In genomic region chr2:200812122-200813022, GRCh38 we compare ENCODE assay signal across 1 cellular context.
TF ChIP-seq lines count a peak whose summit lies in the region.

No MANE protein-coding gene starts in this region.

TF ChIP-seq in HepG2, 621 proteins besides CTCF, POLR2A, EP300 and RAD21 (continued from another document and continues in another):
- TF ChIP-seq, protein P1, sequence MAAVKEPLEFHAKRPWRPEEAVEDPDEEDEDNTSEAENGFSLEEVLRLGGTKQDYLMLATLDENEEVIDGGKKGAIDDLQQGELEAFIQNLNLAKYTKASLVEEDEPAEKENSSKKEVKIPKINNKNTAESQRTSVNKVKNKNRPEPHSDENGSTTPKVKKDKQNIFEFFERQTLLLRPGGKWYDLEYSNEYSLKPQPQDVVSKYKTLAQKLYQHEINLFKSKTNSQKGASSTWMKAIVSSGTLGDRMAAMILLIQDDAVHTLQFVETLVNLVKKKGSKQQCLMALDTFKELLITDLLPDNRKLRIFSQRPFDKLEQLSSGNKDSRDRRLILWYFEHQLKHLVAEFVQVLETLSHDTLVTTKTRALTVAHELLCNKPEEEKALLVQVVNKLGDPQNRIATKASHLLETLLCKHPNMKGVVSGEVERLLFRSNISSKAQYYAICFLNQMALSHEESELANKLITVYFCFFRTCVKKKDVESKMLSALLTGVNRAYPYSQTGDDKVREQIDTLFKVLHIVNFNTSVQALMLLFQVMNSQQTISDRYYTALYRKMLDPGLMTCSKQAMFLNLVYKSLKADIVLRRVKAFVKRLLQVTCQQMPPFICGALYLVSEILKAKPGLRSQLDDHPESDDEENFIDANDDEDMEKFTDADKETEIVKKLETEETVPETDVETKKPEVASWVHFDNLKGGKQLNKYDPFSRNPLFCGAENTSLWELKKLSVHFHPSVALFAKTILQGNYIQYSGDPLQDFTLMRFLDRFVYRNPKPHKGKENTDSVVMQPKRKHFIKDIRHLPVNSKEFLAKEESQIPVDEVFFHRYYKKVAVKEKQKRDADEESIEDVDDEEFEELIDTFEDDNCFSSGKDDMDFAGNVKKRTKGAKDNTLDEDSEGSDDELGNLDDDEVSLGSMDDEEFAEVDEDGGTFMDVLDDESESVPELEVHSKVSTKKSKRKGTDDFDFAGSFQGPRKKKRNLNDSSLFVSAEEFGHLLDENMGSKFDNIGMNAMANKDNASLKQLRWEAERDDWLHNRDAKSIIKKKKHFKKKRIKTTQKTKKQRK (IDR thresholded peaks at IDR 0.05; ENCODE audit: low read length): no peak
- TF ChIP-seq ZNF652 (CRISPR knock-in tag; IDR thresholded peaks at IDR 0.05; ENCODE audit: borderline replicate concordance, low read depth): no peak
- TF ChIP-seq, protein P2, sequence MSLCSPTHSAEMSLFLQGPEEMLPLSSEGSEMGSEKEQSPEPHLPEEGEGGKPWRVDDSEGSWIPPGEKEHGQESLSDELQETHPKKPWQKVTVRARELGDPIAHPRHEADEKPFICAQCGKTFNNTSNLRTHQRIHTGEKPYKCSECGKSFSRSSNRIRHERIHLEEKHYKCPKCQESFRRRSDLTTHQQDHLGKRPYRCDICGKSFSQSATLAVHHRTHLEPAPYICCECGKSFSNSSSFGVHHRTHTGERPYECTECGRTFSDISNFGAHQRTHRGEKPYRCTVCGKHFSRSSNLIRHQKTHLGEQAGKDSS (CRISPR knock-in tag; IDR thresholded peaks at IDR 0.05; ENCODE audit: borderline replicate concordance, low read depth): peak; percentile 50; the same call in 1 of the 2 replicates
- TF ChIP-seq SP5 (CRISPR knock-in tag; IDR thresholded peaks at IDR 0.05; ENCODE audit: borderline replicate concordance, low read depth): no peak
- peak; percentile 83 for TF ChIP-seq KDM5A (IDR thresholded peaks at IDR 0.05; ENCODE audit: borderline replicate concordance, low read length)
- TF ChIP-seq MIXL1 (CRISPR knock-in tag; IDR thresholded peaks at IDR 0.05): peak; percentile 69
- no peak for TF ChIP-seq TCF7 (IDR thresholded peaks at IDR 0.05; ENCODE audit: low read depth)
- TF ChIP-seq SMC3 (IDR thresholded peaks at IDR 0.05; ENCODE audit: low read length): peak; percentile 46; the same call in 1 of the 2 replicates
- TF ChIP-seq PHF5A (CRISPR knock-in tag; IDR thresholded peaks at IDR 0.05; ENCODE audit: low read depth, unreplicated experiment): no peak
- no peak for TF ChIP-seq ZNF713 (CRISPR knock-in tag; IDR thresholded peaks at IDR 0.05)
- TF ChIP-seq HIVEP1 (CRISPR knock-in tag; IDR thresholded peaks at IDR 0.05): no peak
- TF ChIP-seq ZNF292 (CRISPR knock-in tag; IDR thresholded peaks at IDR 0.05; ENCODE audit: borderline replicate concordance, low read depth): peak; percentile 44; the same call in 1 of the 2 replicates
- TF ChIP-seq KLF13 (CRISPR knock-in tag; IDR thresholded peaks at IDR 0.05): no peak
- TF ChIP-seq DRAP1 (CRISPR knock-in tag; IDR thresholded peaks at IDR 0.05): peak; percentile 39; the same call in 1 of the 2 replicates
- 0 out of 2 replicates have a peak, but pooled peaks have one; percentile 24 for TF ChIP-seq HMG20B (CRISPR knock-in tag; conservative IDR thresholded peaks at IDR 0.05)
- TF ChIP-seq ISL2 (CRISPR knock-in tag; IDR thresholded peaks at IDR 0.05): no peak
- TF ChIP-seq TFAP4 (IDR thresholded peaks at IDR 0.05; ENCODE audit: borderline replicate concordance, low read depth): peak; percentile 54; the same call in 1 of the 2 replicates
- no peak for TF ChIP-seq NCOR1 (IDR thresholded peaks at IDR 0.05; ENCODE audit: borderline replicate concordance, low read length)
- TF ChIP-seq SAP130 (CRISPR knock-in tag; IDR thresholded peaks at IDR 0.05; ENCODE audit: low read depth): peak; percentile 78; the same call in 1 of the 2 replicates
- TF ChIP-seq, protein P3, sequence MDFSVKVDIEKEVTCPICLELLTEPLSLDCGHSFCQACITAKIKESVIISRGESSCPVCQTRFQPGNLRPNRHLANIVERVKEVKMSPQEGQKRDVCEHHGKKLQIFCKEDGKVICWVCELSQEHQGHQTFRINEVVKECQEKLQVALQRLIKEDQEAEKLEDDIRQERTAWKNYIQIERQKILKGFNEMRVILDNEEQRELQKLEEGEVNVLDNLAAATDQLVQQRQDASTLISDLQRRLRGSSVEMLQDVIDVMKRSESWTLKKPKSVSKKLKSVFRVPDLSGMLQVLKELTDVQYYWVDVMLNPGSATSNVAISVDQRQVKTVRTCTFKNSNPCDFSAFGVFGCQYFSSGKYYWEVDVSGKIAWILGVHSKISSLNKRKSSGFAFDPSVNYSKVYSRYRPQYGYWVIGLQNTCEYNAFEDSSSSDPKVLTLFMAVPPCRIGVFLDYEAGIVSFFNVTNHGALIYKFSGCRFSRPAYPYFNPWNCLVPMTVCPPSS (IDR thresholded peaks at IDR 0.05): no peak
- TF ChIP-seq HOXA9 (CRISPR knock-in tag; IDR thresholded peaks at IDR 0.05; ENCODE audit: borderline replicate concordance): no peak
- no peak for TF ChIP-seq ZNF136 (CRISPR knock-in tag; IDR thresholded peaks at IDR 0.05; ENCODE audit: low read depth)
- TF ChIP-seq NONO (IDR thresholded peaks at IDR 0.05): no peak
- TF ChIP-seq NONO (CRISPR knock-in tag; conservative IDR thresholded peaks at IDR 0.05): peak; percentile 75; the same call in 1 of the 2 replicates
- TF ChIP-seq STAG1 (CRISPR knock-in tag; IDR thresholded peaks at IDR 0.05): peak; percentile 77
- TF ChIP-seq, protein P4, sequence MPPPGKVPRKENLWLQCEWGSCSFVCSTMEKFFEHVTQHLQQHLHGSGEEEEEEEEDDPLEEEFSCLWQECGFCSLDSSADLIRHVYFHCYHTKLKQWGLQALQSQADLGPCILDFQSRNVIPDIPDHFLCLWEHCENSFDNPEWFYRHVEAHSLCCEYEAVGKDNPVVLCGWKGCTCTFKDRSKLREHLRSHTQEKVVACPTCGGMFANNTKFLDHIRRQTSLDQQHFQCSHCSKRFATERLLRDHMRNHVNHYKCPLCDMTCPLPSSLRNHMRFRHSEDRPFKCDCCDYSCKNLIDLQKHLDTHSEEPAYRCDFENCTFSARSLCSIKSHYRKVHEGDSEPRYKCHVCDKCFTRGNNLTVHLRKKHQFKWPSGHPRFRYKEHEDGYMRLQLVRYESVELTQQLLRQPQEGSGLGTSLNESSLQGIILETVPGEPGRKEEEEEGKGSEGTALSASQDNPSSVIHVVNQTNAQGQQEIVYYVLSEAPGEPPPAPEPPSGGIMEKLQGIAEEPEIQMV (CRISPR knock-in tag; IDR thresholded peaks at IDR 0.05; ENCODE audit: low read depth): 0 out of 2 replicates have a peak, but pooled peaks have one; percentile 45
- no peak for TF ChIP-seq FOSL1 (CRISPR knock-in tag; IDR thresholded peaks at IDR 0.05; ENCODE audit: borderline replicate concordance)
- TF ChIP-seq, protein P5, sequence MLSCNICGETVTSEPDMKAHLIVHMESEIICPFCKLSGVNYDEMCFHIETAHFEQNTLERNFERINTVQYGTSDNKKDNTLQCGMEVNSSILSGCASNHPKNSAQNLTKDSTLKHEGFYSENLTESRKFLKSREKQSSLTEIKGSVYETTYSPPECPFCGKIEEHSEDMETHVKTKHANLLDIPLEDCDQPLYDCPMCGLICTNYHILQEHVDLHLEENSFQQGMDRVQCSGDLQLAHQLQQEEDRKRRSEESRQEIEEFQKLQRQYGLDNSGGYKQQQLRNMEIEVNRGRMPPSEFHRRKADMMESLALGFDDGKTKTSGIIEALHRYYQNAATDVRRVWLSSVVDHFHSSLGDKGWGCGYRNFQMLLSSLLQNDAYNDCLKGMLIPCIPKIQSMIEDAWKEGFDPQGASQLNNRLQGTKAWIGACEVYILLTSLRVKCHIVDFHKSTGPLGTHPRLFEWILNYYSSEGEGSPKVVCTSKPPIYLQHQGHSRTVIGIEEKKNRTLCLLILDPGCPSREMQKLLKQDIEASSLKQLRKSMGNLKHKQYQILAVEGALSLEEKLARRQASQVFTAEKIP (CRISPR knock-in tag; IDR thresholded peaks at IDR 0.05; ENCODE audit: borderline replicate concordance): no peak
- 0 out of 2 replicates have a peak, but pooled peaks have one; percentile 29 for TF ChIP-seq BCL6 (CRISPR knock-in tag; IDR thresholded peaks at IDR 0.05)
- no peak for TF ChIP-seq RFX5 (IDR thresholded peaks at IDR 0.05; ENCODE audit: low read depth, low read length)
- TF ChIP-seq MXD1 (CRISPR knock-in tag; IDR thresholded peaks at IDR 0.05): peak; percentile 65; the same call in 1 of the 2 replicates
- 0 out of 2 replicates have a peak, but pooled peaks have one; percentile 33 for TF ChIP-seq CSRNP1 (CRISPR knock-in tag; IDR thresholded peaks at IDR 0.05)
- peak; percentile 77 for TF ChIP-seq HNRNPLL (IDR thresholded peaks at IDR 0.05; ENCODE audit: low read depth, low read length, poor library complexity, severe bottlenecking)
- no peak; the same call in 1 of the 2 replicates for TF ChIP-seq ZNF430 (CRISPR knock-in tag; IDR thresholded peaks at IDR 0.05)
- no peak for TF ChIP-seq PITX1 (CRISPR knock-in tag; IDR thresholded peaks at IDR 0.05)
- TF ChIP-seq ZNF7 (CRISPR knock-in tag; IDR thresholded peaks at IDR 0.05): no peak
- no peak for TF ChIP-seq ZNF30 (CRISPR knock-in tag; IDR thresholded peaks at IDR 0.05)
- TF ChIP-seq ZNF101 (CRISPR knock-in tag; IDR thresholded peaks at IDR 0.05; ENCODE audit: borderline replicate concordance, low read depth): 0 out of 2 replicates have a peak, but pooled peaks have one; percentile 38
- TF ChIP-seq, protein P6, sequence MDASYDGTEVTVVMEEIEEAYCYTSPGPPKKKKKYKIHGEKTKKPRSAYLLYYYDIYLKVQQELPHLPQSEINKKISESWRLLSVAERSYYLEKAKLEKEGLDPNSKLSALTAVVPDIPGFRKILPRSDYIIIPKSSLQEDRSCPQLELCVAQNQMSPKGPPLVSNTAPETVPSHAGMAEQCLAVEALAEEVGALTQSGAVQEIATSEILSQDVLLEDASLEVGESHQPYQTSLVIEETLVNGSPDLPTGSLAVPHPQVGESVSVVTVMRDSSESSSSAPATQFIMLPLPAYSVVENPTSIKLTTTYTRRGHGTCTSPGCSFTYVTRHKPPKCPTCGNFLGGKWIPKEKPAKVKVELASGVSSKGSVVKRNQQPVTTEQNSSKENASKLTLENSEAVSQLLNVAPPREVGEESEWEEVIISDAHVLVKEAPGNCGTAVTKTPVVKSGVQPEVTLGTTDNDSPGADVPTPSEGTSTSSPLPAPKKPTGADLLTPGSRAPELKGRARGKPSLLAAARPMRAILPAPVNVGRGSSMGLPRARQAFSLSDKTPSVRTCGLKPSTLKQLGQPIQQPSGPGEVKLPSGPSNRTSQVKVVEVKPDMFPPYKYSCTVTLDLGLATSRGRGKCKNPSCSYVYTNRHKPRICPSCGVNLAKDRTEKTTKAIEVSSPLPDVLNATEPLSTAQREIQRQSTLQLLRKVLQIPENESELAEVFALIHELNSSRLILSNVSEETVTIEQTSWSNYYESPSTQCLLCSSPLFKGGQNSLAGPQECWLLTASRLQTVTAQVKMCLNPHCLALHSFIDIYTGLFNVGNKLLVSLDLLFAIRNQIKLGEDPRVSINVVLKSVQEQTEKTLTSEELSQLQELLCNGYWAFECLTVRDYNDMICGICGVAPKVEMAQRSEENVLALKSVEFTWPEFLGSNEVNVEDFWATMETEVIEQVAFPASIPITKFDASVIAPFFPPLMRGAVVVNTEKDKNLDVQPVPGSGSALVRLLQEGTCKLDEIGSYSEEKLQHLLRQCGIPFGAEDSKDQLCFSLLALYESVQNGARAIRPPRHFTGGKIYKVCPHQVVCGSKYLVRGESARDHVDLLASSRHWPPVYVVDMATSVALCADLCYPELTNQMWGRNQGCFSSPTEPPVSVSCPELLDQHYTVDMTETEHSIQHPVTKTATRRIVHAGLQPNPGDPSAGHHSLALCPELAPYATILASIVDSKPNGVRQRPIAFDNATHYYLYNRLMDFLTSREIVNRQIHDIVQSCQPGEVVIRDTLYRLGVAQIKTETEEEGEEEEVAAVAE (CRISPR knock-in tag; IDR thresholded peaks at IDR 0.05; ENCODE audit: borderline replicate concordance): no peak
- TF ChIP-seq, protein P7, sequence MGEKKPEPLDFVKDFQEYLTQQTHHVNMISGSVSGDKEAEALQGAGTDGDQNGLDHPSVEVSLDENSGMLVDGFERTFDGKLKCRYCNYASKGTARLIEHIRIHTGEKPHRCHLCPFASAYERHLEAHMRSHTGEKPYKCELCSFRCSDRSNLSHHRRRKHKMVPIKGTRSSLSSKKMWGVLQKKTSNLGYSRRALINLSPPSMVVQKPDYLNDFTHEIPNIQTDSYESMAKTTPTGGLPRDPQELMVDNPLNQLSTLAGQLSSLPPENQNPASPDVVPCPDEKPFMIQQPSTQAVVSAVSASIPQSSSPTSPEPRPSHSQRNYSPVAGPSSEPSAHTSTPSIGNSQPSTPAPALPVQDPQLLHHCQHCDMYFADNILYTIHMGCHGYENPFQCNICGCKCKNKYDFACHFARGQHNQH (CRISPR knock-in tag; IDR thresholded peaks at IDR 0.05): 0 out of 2 replicates have a peak, but pooled peaks have one; percentile 10
- TF ChIP-seq ZNF761 (CRISPR knock-in tag; conservative IDR thresholded peaks at IDR 0.05): peak; percentile 70
